Comparison of ENCODE assay signal across 30 cellular contexts in genomic region chr1:202452508-202452907, GRCh38.
"Had no signal": no experiment of that assay in that cellular context is flagged by ENCODE, and none has a peak within 500 bp of the region (broad histone marks: within the 10 kb centered on the region; RNA-seq: fewer than 3 reads in every experiment).

No MANE protein-coding gene starts in this region.

- H3K27ac ChIP-seq: adrenal gland, body of pancreas, coronary artery, dorsolateral prefrontal cortex had no signal

- H3K4me1 ChIP-seq: adrenal gland, body of pancreas had no signal

- H3K4me1 Mint-ChIP-seq: activated naive CD4-positive, alpha-beta T cell treated with anti-CD3 and anti-CD28 coated beads, Interleukin-2, amount 50 U/mL, for 24 hours had no signal

- H3K4me3 ChIP-seq: adrenal gland, body of pancreas, coronary artery, dorsolateral prefrontal cortex had no signal

- H3K27me3 Mint-ChIP-seq: activated CD4-positive, alpha-beta memory T cell treated with anti-CD3 and anti-CD28 coated beads for 36 hours; activated CD4-positive, alpha-beta T cell treated with anti-CD3 and anti-CD28 coated beads for 36 hours; activated CD4-positive, alpha-beta T cell treated with anti-CD3 and anti-CD28 coated beads, Interleukin-2, amount 10 ng/mL, durations not matched to agents 24 days and 14 days; activated CD8-positive, alpha-beta memory T cell treated with anti-CD3 and anti-CD28 coated beads, Interleukin-2, amount 10 ng/mL, durations not matched to agents 7 days and 5 days; activated naive CD4-positive, alpha-beta T cell treated with anti-CD3 and anti-CD28 coated beads, Interleukin-2, amount 50 U/mL, for 24 hours; activated naive CD8-positive, alpha-beta T cell treated with anti-CD3 and anti-CD28 coated beads for 36 hours; activated naive CD8-positive, alpha-beta T cell treated with anti-CD3 and anti-CD28 coated beads, Interleukin-2, amount 50 U/mL, for 24 hours had no signal

- H3K9me3 Mint-ChIP-seq: activated CD4-positive, alpha-beta memory T cell treated with anti-CD3 and anti-CD28 coated beads for 36 hours; activated CD4-positive, alpha-beta T cell treated with anti-CD3 and anti-CD28 coated beads, Interleukin-2, amount 10 ng/mL, durations not matched to agents 24 days and 14 days; activated naive CD4-positive, alpha-beta T cell treated with anti-CD3 and anti-CD28 coated beads for 36 hours; activated naive CD4-positive, alpha-beta T cell treated with anti-CD3 and anti-CD28 coated beads, Interleukin-2, amount 50 U/mL, for 24 hours; activated naive CD8-positive, alpha-beta T cell treated with anti-CD3 and anti-CD28 coated beads for 36 hours; activated naive CD8-positive, alpha-beta T cell treated with anti-CD3 and anti-CD28 coated beads, Interleukin-2, amount 50 U/mL, for 24 hours; activated T-helper 1 cell treated with anti-CD3 and anti-CD28 coated beads, Interleukin-12 subunit alpha, Interleukin-12 subunit beta, Interleukin-2, Interleukin-4 antibody, amounts not matched to agents 30 ng/mL and 10 ng/mL and 1 ng/mL, durations not matched to agents 14 hours and 24 hours and 36 hours; activated T-helper 2 cell treated with anti-CD3 and anti-CD28 coated beads, Interferon-gamma antibody, Interleukin-2, Interleukin-4, amounts not matched to agents 10 μg/mL and 5 μg/mL and 100 μg/mL, durations not matched to agents 14 hours and 24 hours and 36 hours; dendritic cell treated with granulocyte-macrophage colony-stimulating factor and Interleukin-4, amounts not matched to agents 40 ng/mL and 50 ng/mL, for 4 days had no signal

- H3K27ac Mint-ChIP-seq: activated CD4-positive, alpha-beta memory T cell treated with anti-CD3 and anti-CD28 coated beads for 36 hours; activated CD4-positive, alpha-beta T cell treated with anti-CD3 and anti-CD28 coated beads for 36 hours; activated CD4-positive, alpha-beta T cell treated with anti-CD3 and anti-CD28 coated beads, Interleukin-2, amount 10 ng/mL, durations not matched to agents 24 days and 14 days; activated CD8-positive, alpha-beta memory T cell treated with anti-CD3 and anti-CD28 coated beads, Interleukin-2, amount 10 ng/mL, durations not matched to agents 7 days and 5 days; activated CD8-positive, alpha-beta T cell treated with anti-CD3 and anti-CD28 coated beads, Interleukin-2, amount 10 ng/mL, durations not matched to agents 7 days and 5 days; activated naive CD4-positive, alpha-beta T cell treated with anti-CD3 and anti-CD28 coated beads for 36 hours; activated naive CD4-positive, alpha-beta T cell treated with anti-CD3 and anti-CD28 coated beads, Interleukin-2, amount 50 U/mL, for 24 hours; activated naive CD8-positive, alpha-beta T cell treated with anti-CD3 and anti-CD28 coated beads for 36 hours; activated naive CD8-positive, alpha-beta T cell treated with anti-CD3 and anti-CD28 coated beads, Interleukin-2, amount 50 U/mL, for 24 hours; activated T-helper 1 cell treated with anti-CD3 and anti-CD28 coated beads, Interleukin-12 subunit alpha, Interleukin-12 subunit beta, Interleukin-2, Interleukin-4 antibody, amounts not matched to agents 30 ng/mL and 10 ng/mL and 1 ng/mL, durations not matched to agents 14 hours and 24 hours and 36 hours; activated T-helper 2 cell treated with anti-CD3 and anti-CD28 coated beads, Interferon-gamma antibody, Interleukin-2, Interleukin-4, amounts not matched to agents 10 μg/mL and 5 μg/mL and 100 μg/mL, durations not matched to agents 14 hours and 24 hours and 36 hours; dendritic cell treated with granulocyte-macrophage colony-stimulating factor and Interleukin-4, amounts not matched to agents 40 ng/mL and 50 ng/mL, for 4 days; endodermal cell had no signal

- ATAC-seq: activated CD4-positive, alpha-beta T cell treated with anti-CD3 and anti-CD28 coated beads for 36 hours; activated CD8-positive, alpha-beta memory T cell treated with anti-CD3 and anti-CD28 coated beads, Interleukin-2, amount 10 ng/mL, durations not matched to agents 7 days and 5 days; activated CD8-positive, alpha-beta T cell treated with anti-CD3 and anti-CD28 coated beads, Interleukin-2, amount 10 ng/mL, durations not matched to agents 7 days and 5 days; activated naive CD8-positive, alpha-beta T cell treated with anti-CD3 and anti-CD28 coated beads, Interleukin-2, amount 50 U/mL, for 24 hours; body of pancreas; esophagus mucosa had no signal

- H3K27me3 ChIP-seq: adrenal gland, body of pancreas, dorsolateral prefrontal cortex had no signal

- H3K4me3 Mint-ChIP-seq: activated CD4-positive, alpha-beta memory T cell treated with anti-CD3 and anti-CD28 coated beads for 36 hours; activated CD4-positive, alpha-beta T cell treated with anti-CD3 and anti-CD28 coated beads for 36 hours; activated CD4-positive, alpha-beta T cell treated with anti-CD3 and anti-CD28 coated beads, Interleukin-2, amount 10 ng/mL, durations not matched to agents 24 days and 14 days; activated CD8-positive, alpha-beta memory T cell treated with anti-CD3 and anti-CD28 coated beads, Interleukin-2, amount 10 ng/mL, durations not matched to agents 7 days and 5 days; activated CD8-positive, alpha-beta T cell treated with anti-CD3 and anti-CD28 coated beads, Interleukin-2, amount 10 ng/mL, durations not matched to agents 7 days and 5 days; activated naive CD4-positive, alpha-beta T cell treated with anti-CD3 and anti-CD28 coated beads for 36 hours; activated naive CD4-positive, alpha-beta T cell treated with anti-CD3 and anti-CD28 coated beads, Interleukin-2, amount 50 U/mL, for 24 hours; activated naive CD8-positive, alpha-beta T cell treated with anti-CD3 and anti-CD28 coated beads for 36 hours; activated naive CD8-positive, alpha-beta T cell treated with anti-CD3 and anti-CD28 coated beads, Interleukin-2, amount 50 U/mL, for 24 hours; activated T-helper 1 cell treated with anti-CD3 and anti-CD28 coated beads, Interleukin-12 subunit alpha, Interleukin-12 subunit beta, Interleukin-2, Interleukin-4 antibody, amounts not matched to agents 30 ng/mL and 10 ng/mL and 1 ng/mL, durations not matched to agents 14 hours and 24 hours and 36 hours; dendritic cell treated with granulocyte-macrophage colony-stimulating factor and Interleukin-4, amounts not matched to agents 40 ng/mL and 50 ng/mL, for 4 days; endodermal cell had no signal

- H3K9me3 ChIP-seq: adrenal gland, body of pancreas had no signal

- DNase-seq: activated CD4-positive, alpha-beta memory T cell treated with anti-CD3 and anti-CD28 coated beads for 36 hours; activated CD4-positive, alpha-beta T cell treated with anti-CD3 and anti-CD28 coated beads for 36 hours; activated CD4-positive, alpha-beta T cell treated with anti-CD3 and anti-CD28 coated beads, Interleukin-2, amount 10 ng/mL, durations not matched to agents 24 days and 14 days; activated CD4-positive, CD25-positive, alpha-beta regulatory T cell; activated CD4-positive, CD25-positive, alpha-beta regulatory T cell treated with anti-CD3 and anti-CD28 coated beads, Interleukin-2, amount 50 U/mL, for 72 hours; activated CD8-positive, alpha-beta memory T cell treated with anti-CD3 and anti-CD28 coated beads, Interleukin-2, amount 10 ng/mL, durations not matched to agents 7 days and 5 days; activated CD8-positive, alpha-beta memory T cell treated with anti-CD3 and anti-CD28 coated beads, Interleukin-2, amount 50 U/mL, for 4 hours; activated CD8-positive, alpha-beta T cell treated with anti-CD3 and anti-CD28 coated beads, Interleukin-2, amount 10 ng/mL, durations not matched to agents 7 days and 5 days; activated effector memory CD4-positive, alpha-beta T cell treated with anti-CD3 and anti-CD28 coated beads, Interleukin-2, amount 50 U/mL, for 16 hours; activated naive CD4-positive, alpha-beta T cell treated with anti-CD3 and anti-CD28 coated beads for 36 hours; activated naive CD8-positive, alpha-beta T cell treated with anti-CD3 and anti-CD28 coated beads for 36 hours; activated naive CD8-positive, alpha-beta T cell treated with anti-CD3 and anti-CD28 coated beads, Interleukin-2, amount 50 U/mL, for 24 hours; activated T-cell treated with anti-CD3 and anti-CD28 coated beads, Interleukin-2, amount 50 U/mL, for 1 hour; activated T-cell treated with anti-CD3 and anti-CD28 coated beads, Interleukin-2, amount 50 U/mL, for 48 hours; adrenal gland; amygdala; aorta; body of pancreas; central memory CD4-positive, alpha-beta T cell; dorsolateral prefrontal cortex; effector memory CD4-positive, alpha-beta T cell; endodermal cell; foreskin fibroblast; T-helper 2 cell had no signal
